1 cellular context compared by ENCODE assay signal in genomic region chr6:42095066-42095465, GRCh38.
TF ChIP-seq lines count a peak whose summit lies in the region.

No MANE protein-coding gene starts in this region.

TF ChIP-seq in HCT116, 20 proteins besides CTCF, POLR2A, EP300 and RAD21 (continued from another document):
- TF ChIP-seq REST (IDR thresholded peaks at IDR 0.05; ENCODE audit: low read depth) (no peak), YY1 (IDR thresholded peaks at IDR 0.05; ENCODE audit: extremely low read depth, insufficient replicate concordance, low read depth, low read length) (no peak), SRF (IDR thresholded peaks at IDR 0.05; ENCODE audit: low read depth) (no peak), EZH2 (IDR thresholded peaks at IDR 0.05) (no peak), ZFX (IDR thresholded peaks at IDR 0.05) (no peak), FOSL1 (IDR thresholded peaks at IDR 0.05; ENCODE audit: low read depth) (no peak), JUND (IDR thresholded peaks at IDR 0.05) (no peak)
